In the genomic region with DNA sequence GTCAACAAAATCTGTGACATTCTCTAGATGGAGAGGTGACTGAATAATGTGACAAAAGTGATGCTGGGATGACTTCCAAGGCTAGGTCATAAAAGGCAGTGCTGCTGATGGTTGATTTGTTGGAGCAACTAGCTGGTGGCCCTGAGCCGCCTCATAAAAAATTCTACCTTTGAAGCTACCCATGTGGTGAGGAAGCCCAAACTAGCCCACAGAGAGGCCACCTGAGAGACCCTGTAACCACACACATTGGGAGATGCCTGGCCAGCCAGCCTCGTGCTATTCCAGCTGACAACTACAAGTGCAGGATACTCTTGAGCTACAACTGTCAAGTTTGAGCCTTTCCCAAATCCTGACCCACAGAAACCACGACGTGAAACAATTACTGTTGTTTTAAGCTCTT, we compare ENCODE assay signal across 25 cellular contexts. TPM values are rescaled to one million over a fixed set of nuclear protein-coding genes. Genes with fewer than 3 reads are reported as not detected.
DNase-seq lines count a peak whose midpoint lies in the region; ATAC-seq and TF ChIP-seq lines count a peak whose summit lies in the region.
"Had no signal": no experiment of that assay in that cellular context is flagged by ENCODE, and none has a peak within 500 bp of the region (broad histone marks: within the 10 kb centered on the region; RNA-seq: fewer than 3 reads in every experiment).

No MANE protein-coding gene starts in this region.

- no peak for ATAC-seq in HG03520 (IDR thresholded peaks at IDR 0.05; ENCODE audit: unreplicated experiment)
- no peak for ATAC-seq in GM19397 (IDR thresholded peaks at IDR 0.05; ENCODE audit: unreplicated experiment)
- ATAC-seq: pancreas, sciatic nerve had no signal

- POLR2A ChIA-PET in RWPE1 (lab: Yijun Ruan, JAX; ENCODE audit: low non-redundant PET) = no interaction called here

- no peak for DNase-seq in activated T-cell treated with anti-CD3 and anti-CD28 coated beads, Interleukin-2, amount 50 U/mL, for 24 hours
- no peak for DNase-seq in activated T-cell treated with anti-CD3 and anti-CD28 coated beads, Interleukin-2, amount 50 U/mL, for 48 hours
- DNase-seq in G401 (ENCODE audit: low spot score) = peak; percentile 10
- DNase-seq in RWPE1 (ENCODE audit: low spot score) = no peak
- DNase-seq in myocyte (ENCODE audit: low read depth) = peak; percentile 50
- no peak for DNase-seq in superior temporal gyrus (ENCODE audit: extremely low spot score)
- DNase-seq: amniotic stem cell; CD4-positive, CD25-positive, alpha-beta regulatory T cell; DMS153; foreskin melanocyte; GF-D8; hypothalamus; KBM-7; NCI-H1694 treated with DMSO at 0.1 percent for 48 hours; NCI-H69; pancreas; SHP77; stimulated activated naive CD4-positive, alpha-beta T cell; SW 1271; trophoblast cell had no signal

- peaks cover 60% of the 10 kb centered on the region for H3K4me1 Mint-ChIP-seq in activated T-cell treated with anti-CD3 and anti-CD28 coated beads, Interleukin-2, amount 50 U/mL, for 24 hours (ENCODE audit: low read depth)

- H3K36me3 Mint-ChIP-seq in activated T-cell treated with anti-CD3 and anti-CD28 coated beads, Interleukin-2, amount 50 U/mL, for 24 hours (ENCODE audit: low read depth) = peaks cover 97% of the 10 kb centered on the region

- CTCF ChIA-PET in RWPE1 (lab: Yijun Ruan, JAX) = interaction anchor here (0.6 kb wide), 1 partner anchor 35 kb away, joined by 3 read pairs; no protein-coding TSS in a partner anchor

- no peak for TF ChIP-seq CTCF in RWPE1 (conservative IDR thresholded peaks at IDR 0.05; ENCODE audit: low read depth)

- H3K27me3 Mint-ChIP-seq in activated T-cell treated with anti-CD3 and anti-CD28 coated beads, Interleukin-2, amount 50 U/mL, for 24 hours = no peaks in the 10 kb centered on the region
- H3K27me3 Mint-ChIP-seq: CD4-positive, CD25-positive, alpha-beta regulatory T cell had no signal

- no peaks in the 10 kb centered on the region for H3K9me3 Mint-ChIP-seq in activated T-cell treated with anti-CD3 and anti-CD28 coated beads, Interleukin-2, amount 50 U/mL, for 24 hours
- H3K9me3 Mint-ChIP-seq: CD4-positive, CD25-positive, alpha-beta regulatory T cell had no signal

- in situ Hi-C loops in G401 (cut with HindIII; ENCODE audit: low sequenced_read_pairs) = no loop called here

- no peak overlapping the region for H3K4me3 Mint-ChIP-seq in activated T-cell treated with anti-CD3 and anti-CD28 coated beads, Interleukin-2, amount 50 U/mL, for 24 hours
- H3K4me3 Mint-ChIP-seq: CD4-positive, CD25-positive, alpha-beta regulatory T cell had no signal

- peak overlapping the region; percentile 7; the same call in 1 of the 2 replicates for H3K27ac ChIP-seq in RWPE1

- peak overlapping the region; percentile 72 for H3K27ac Mint-ChIP-seq in activated T-cell treated with anti-CD3 and anti-CD28 coated beads, Interleukin-2, amount 50 U/mL, for 24 hours
- H3K27ac Mint-ChIP-seq: CD4-positive, CD25-positive, alpha-beta regulatory T cell had no signal

RNA-seq across cellular contexts. Expression of a gene that starts 22.7 kb away (rescaled TPM):
- total RNA-seq in G401 (2014; rRNA removed; shearing (Covaris generic)) = 630 and 665 TPM in 2 replicates
- 186 and 193 TPM in 2 replicates for total RNA-seq in myocyte
- 251 TPM for polyA plus RNA-seq in myocyte (2012)

RNA-seq across cellular contexts. Expression of a gene that starts 44.2 kb away (rescaled TPM):
- total RNA-seq in G401 (2014; rRNA removed; shearing (Covaris generic)) = 0.62 TPM in 1 of 2 replicates, not detected in the other
- total RNA-seq in myocyte = 0.26 and 1.2 TPM in 2 replicates
- polyA plus RNA-seq in myocyte (2012) = 2.3 TPM
- total RNA-seq: bronchial epithelial cell, OCI-LY7, sciatic nerve had no signal

RNA-seq across cellular contexts. Expression of a gene that starts 44.9 kb away (rescaled TPM):
- 16.4 and 29.0 TPM in 2 replicates for total RNA-seq in G401 (2014; rRNA removed; shearing (Covaris generic))
- 16.2 and 18.6 TPM in 2 replicates for total RNA-seq in myocyte
- 11.3 TPM for polyA plus RNA-seq in myocyte (2012)

Comparison
In these comparisons a context has a peak if more than half of its experiments do, and no peak if none do; other contexts are left out.
1. DNase-seq: peak in G401 (single experiment) and myocyte (single experiment); none in activated T-cell treated with anti-CD3 and anti-CD28 coated beads, Interleukin-2, amount 50 U/mL, for 24 hours (single experiment), activated T-cell treated with anti-CD3 and anti-CD28 coated beads, Interleukin-2, amount 50 U/mL, for 48 hours (0 of 2), RWPE1 (single experiment) and superior temporal gyrus (single experiment).